Comparison of ENCODE assay signal across 24 cellular contexts in genomic region chr14:87153901-87154300, GRCh38.
DNase-seq lines count a peak whose midpoint lies in the region; ATAC-seq, FAIRE-seq and TF ChIP-seq lines count a peak whose summit lies in the region.
"Had no signal": no experiment of that assay in that cellular context is flagged by ENCODE, and none has a peak within 500 bp of the region (broad histone marks: within the 10 kb centered on the region; RNA-seq: fewer than 3 reads in every experiment).

No MANE protein-coding gene starts in this region.

- ATAC-seq in GM21737 (IDR thresholded peaks at IDR 0.05; ENCODE audit: unreplicated experiment) (no peak), HG03025 (IDR thresholded peaks at IDR 0.05; ENCODE audit: low FRiP score, unreplicated experiment) (no peak)
- ATAC-seq: CD8-positive, alpha-beta T cell had no signal

- no peak overlapping the region for H3K4me3 Mint-ChIP-seq in nephron
- H3K4me3 Mint-ChIP-seq: B cell; CD4-positive, alpha-beta T cell; CD8-positive, alpha-beta T cell had no signal

- intact Hi-C loops in OCI-LY7 (cut with micrococcal nuclease; ENCODE audit: unreplicated experiment): loop anchor here (2.0 kb wide), 1 partner anchor 87 kb away; no protein-coding TSS in a partner anchor

- FAIRE-seq in frontal cortex (lab: Jason Lieb, UNC): no peak
- FAIRE-seq: D721Med, G401.6, GM12891, GM19239 had no signal

- H3K36me3 ChIP-seq in HUES48 (ENCODE audit: control insufficient read depth, insufficient read depth, low read length): no peaks in the 10 kb centered on the region
- peaks cover 14% of the 10 kb centered on the region for H3K36me3 ChIP-seq in Karpas-422 (ENCODE audit: insufficient read depth, low read length)
- peaks cover 16% of the 10 kb centered on the region for H3K36me3 ChIP-seq in OCI-LY7 (ENCODE audit: insufficient read depth, low read length)
- H3K36me3 ChIP-seq: BLaER1 treated with 17β-estradiol and CSF1 and Interleukin-3, amounts not matched to agents 10 nM and 100 nM had no signal

- no peaks in the 10 kb centered on the region for H3K9me3 Mint-ChIP-seq in nephron

- TF ChIP-seq CTCF in OCI-LY7 (conservative IDR thresholded peaks at IDR 0.05; ENCODE audit: low read length): no peak
- TF ChIP-seq CTCF in nephron (IDR thresholded peaks at IDR 0.05; ENCODE audit: unreplicated experiment in 3 of 3): no peak

- no peak overlapping the region; the same call in 1 of the 2 replicates for H3K4me3 ChIP-seq in HUES48 (ENCODE audit: low read depth, low read length)
- peak overlapping the region; percentile 38 for H3K4me3 ChIP-seq in Karpas-422 (ENCODE audit: low read length)
- no peak overlapping the region for H3K4me3 ChIP-seq in OCI-LY7 (ENCODE audit: low read depth, low read length, poor library complexity, severe bottlenecking)
- H3K4me3 ChIP-seq: BLaER1 treated with 17β-estradiol and CSF1 and Interleukin-3, amounts not matched to agents 10 nM and 100 nM had no signal

- H3K27ac ChIP-seq in HUES48 (ENCODE audit: low read depth, low read length) (peak overlapping the region; percentile 15), Karpas-422 (ENCODE audit: low read length) (peak overlapping the region; percentile 99), OCI-LY7 (ENCODE audit: low read depth, low read length, poor library complexity, severe bottlenecking) (peak overlapping the region; percentile 80)
- H3K27ac ChIP-seq: BLaER1 treated with 17β-estradiol and CSF1 and Interleukin-3, amounts not matched to agents 10 nM and 100 nM; C4-2B had no signal

- H3K9ac ChIP-seq in HUES48 (ENCODE audit: low read depth, low read length): no peak overlapping the region
- H3K9ac ChIP-seq in Karpas-422 (ENCODE audit: low read length): peak overlapping the region; percentile 67
- H3K9ac ChIP-seq: BLaER1 treated with 17β-estradiol and CSF1 and Interleukin-3, amounts not matched to agents 10 nM and 100 nM had no signal

- H3K9me3 ChIP-seq in HUES48 (ENCODE audit: control insufficient read depth, insufficient read depth, low read length) (no peaks in the 10 kb centered on the region), Karpas-422 (ENCODE audit: low read length) (no peaks in the 10 kb centered on the region), OCI-LY7 (ENCODE audit: low read length) (peaks cover 17% of the 10 kb centered on the region; the same call in 1 of the 2 replicates)
- H3K9me3 ChIP-seq: BLaER1 treated with 17β-estradiol and CSF1 and Interleukin-3, amounts not matched to agents 10 nM and 100 nM; Caco-2 had no signal

- POLR2A ChIA-PET in OCI-LY7 (lab: Charles Lee): interaction anchor here (0.6 to 2.5 kb wide), 2 partner anchors 20 to 146 kb away, joined by 3 to 15 read pairs; no protein-coding TSS in a partner anchor

- peak overlapping the region; percentile 26 to 93 (median 64) for H3K27ac Mint-ChIP-seq in nephron
- H3K27ac Mint-ChIP-seq: B cell; CD4-positive, alpha-beta T cell; CD8-positive, alpha-beta T cell had no signal

- H3K9me2 ChIP-seq in Karpas-422 (replicated peaks; ENCODE audit: insufficient read depth, low read length) (no peaks in the 10 kb centered on the region), OCI-LY7 (ENCODE audit: insufficient read depth, low read length) (no peaks in the 10 kb centered on the region)

- peak overlapping the region; percentile 74 for H3K4me2 ChIP-seq in Karpas-422 (ENCODE audit: low read depth, low read length, poor library complexity, severe bottlenecking)
- H3K4me2 ChIP-seq in OCI-LY7 (ENCODE audit: low read length): peak overlapping the region; percentile 54
- H3K4me2 ChIP-seq: BLaER1 treated with 17β-estradiol and CSF1 and Interleukin-3, amounts not matched to agents 10 nM and 100 nM had no signal

- no peaks in the 10 kb centered on the region for H3K79me2 ChIP-seq in Karpas-422 (ENCODE audit: low read length)
- no peaks in the 10 kb centered on the region for H3K79me2 ChIP-seq in OCI-LY7 (ENCODE audit: insufficient read depth, low read depth, low read length)

- H3K4me1 ChIP-seq in HUES48 (ENCODE audit: control insufficient read depth, insufficient read depth, low read length): peaks cover 46% of the 10 kb centered on the region
- peaks cover 91% of the 10 kb centered on the region for H3K4me1 ChIP-seq in Karpas-422 (ENCODE audit: low read length)
- H3K4me1 ChIP-seq in OCI-LY7 (ENCODE audit: insufficient read depth, low read length, poor library complexity, severe bottlenecking): peaks cover 66% of the 10 kb centered on the region
- H3K4me1 ChIP-seq: BLaER1 treated with 17β-estradiol and CSF1 and Interleukin-3, amounts not matched to agents 10 nM and 100 nM; Caco-2 had no signal

- DNase-seq in Karpas-422 (peak; percentile 90), OCI-LY7 (ENCODE audit: low spot score) (no peak), frontal cortex (ENCODE audit: low spot score in 2 of 2) (no peak), AG08395 (ENCODE audit: low spot score) (no peak)
- DNase-seq: 8988T; ACHN; AML-193; Caco-2; Calu3; CD4-positive, alpha-beta T cell; CD8-positive, alpha-beta T cell; DMS79 treated with DMSO at 0.1 percent for 48 hours; GF-D8 had no signal

- H3K27me3 Mint-ChIP-seq in nephron (ENCODE audit: low read depth): no peaks in the 10 kb centered on the region
- H3K27me3 Mint-ChIP-seq: B cell; CD4-positive, alpha-beta T cell had no signal

- no peaks in the 10 kb centered on the region for H3K36me3 Mint-ChIP-seq in nephron (ENCODE audit: low read depth)
- H3K36me3 Mint-ChIP-seq: CD8-positive, alpha-beta T cell had no signal

- CTCF ChIA-PET in OCI-LY7 (lab: Charles Lee; ENCODE audit: unreplicated experiment): no interaction called here

- BruUV-seq in OCI-LY7 (replicated peaks; lab: Mats Ljungman, UMichigan): no TSS peak

- H4K20me1 ChIP-seq in Karpas-422 (ENCODE audit: insufficient read depth, low read depth, low read length): no peaks in the 10 kb centered on the region
- no peaks in the 10 kb centered on the region for H4K20me1 ChIP-seq in OCI-LY7 (ENCODE audit: insufficient read depth, low read length)
- H4K20me1 ChIP-seq: BLaER1 treated with 17β-estradiol and CSF1 and Interleukin-3, amounts not matched to agents 10 nM and 100 nM had no signal

- peaks cover 28% of the 10 kb centered on the region for H3K4me1 Mint-ChIP-seq in nephron
- H3K4me1 Mint-ChIP-seq: B cell had no signal

- H3K27me3 ChIP-seq in HUES48 (ENCODE audit: control insufficient read depth, insufficient read depth, low read length) (peaks cover 50% of the 10 kb centered on the region), Karpas-422 (ENCODE audit: low read length) (no peaks in the 10 kb centered on the region)
- H3K27me3 ChIP-seq: BLaER1 treated with 17β-estradiol and CSF1 and Interleukin-3, amounts not matched to agents 10 nM and 100 nM had no signal

- H2AFZ ChIP-seq in Karpas-422 (ENCODE audit: low read length) (no peak overlapping the region), OCI-LY7 (ENCODE audit: low read length) (peak overlapping the region; percentile 51; the same call in 1 of the 2 replicates)

Comparison
In these comparisons a context has a peak if more than half of its experiments do, and no peak if none do; other contexts are left out.
1. H3K27ac ChIP-seq: peak in every context shown above with its lines; median percentile 99 in Karpas-422; 80 in OCI-LY7; 15 in HUES48.